Comparison of ENCODE assay signal across 23 cellular contexts in genomic region chr18:7571626-7572025, GRCh38.
"Had no signal": no experiment of that assay in that cellular context is flagged by ENCODE, and none has a peak within 500 bp of the region (broad histone marks: within the 10 kb centered on the region; RNA-seq: fewer than 3 reads in every experiment).

No MANE protein-coding gene starts in this region.

- H3K4me1 ChIP-seq: colonic mucosa had no signal

- ATAC-seq: esophagus mucosa, gastrocnemius medialis, heart right ventricle, left cardiac atrium, left lung, left ventricle myocardium superior, lower lobe of right lung, mucosa of descending colon had no signal

- H3K9me3 ChIP-seq: colonic mucosa, esophagus squamous epithelium, gastrocnemius medialis, heart right ventricle, left lung, lower lobe of right lung, mucosa of descending colon had no signal

- H3K27me3 ChIP-seq: gastrocnemius medialis had no signal

- H3K36me3 ChIP-seq: colonic mucosa, esophagus squamous epithelium, gastrocnemius medialis, heart right ventricle, left lung, lower lobe of right lung had no signal

- H3K4me3 ChIP-seq: colonic mucosa, esophagus squamous epithelium, gastrocnemius medialis, heart right ventricle, left lung, lower lobe of right lung, mucosa of descending colon had no signal

- DNase-seq: colonic mucosa; cortex of kidney; effector CD8-positive, alpha-beta T cell; effector memory CD8-positive, alpha-beta T cell; endodermal cell; erythroblast; esophagus squamous epithelium; foreskin fibroblast; foreskin melanocyte; gastrocnemius medialis; glutamatergic neuron; head of caudate nucleus; heart right ventricle; hippocampal formation; left cardiac atrium; left lung; left ventricle myocardium superior; lower lobe of right lung; mesenchymal stem cell; mucosa of descending colon; naive B cell had no signal

- H3K27ac ChIP-seq: colonic mucosa, epithelial cell of prostate, esophagus squamous epithelium, gastrocnemius medialis, left lung, lower lobe of right lung had no signal
